ENCODE assay signal across 20 cellular contexts in the genomic region with DNA sequence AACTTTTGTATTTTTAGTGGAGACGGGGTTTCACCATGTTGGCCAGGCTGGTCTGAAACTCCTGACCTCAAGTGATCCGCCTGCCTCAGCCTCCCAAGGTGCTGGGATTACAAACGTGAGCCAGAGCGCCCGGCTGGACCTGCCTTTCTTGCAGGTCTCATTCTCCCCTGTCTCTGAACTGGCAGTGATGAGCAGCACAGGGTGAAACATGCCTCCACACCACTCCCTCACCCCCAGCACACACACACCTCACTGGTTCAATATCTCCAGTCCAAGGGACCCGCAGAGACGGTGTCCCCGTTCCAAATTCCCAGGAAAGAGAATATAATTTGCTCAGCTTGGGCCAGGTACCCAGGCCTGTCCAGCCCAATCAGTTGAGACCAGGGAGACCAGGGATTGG. TPM values are rescaled to one million over a fixed set of nuclear protein-coding genes. Genes with fewer than 3 reads are reported as not detected.
DNase-seq lines count a peak whose midpoint lies in the region; ATAC-seq and TF ChIP-seq lines count a peak whose summit lies in the region.
"Had no signal": no experiment of that assay in that cellular context is flagged by ENCODE, and none has a peak within 500 bp of the region (broad histone marks: within the 10 kb centered on the region; RNA-seq: fewer than 3 reads in every experiment).

No MANE protein-coding gene starts in this region.

- no peaks in the 10 kb centered on the region for H3K4me1 ChIP-seq in osteoblast (ENCODE audit: insufficient read depth, low read length)
- H3K4me1 ChIP-seq: BE2C had no signal

- H2AFZ ChIP-seq in osteoblast (ENCODE audit: low read length) = no peak overlapping the region
- H2AFZ ChIP-seq: GM23248 had no signal

- H4K20me1 ChIP-seq in osteoblast (ENCODE audit: insufficient read depth, low read length) = no peaks in the 10 kb centered on the region
- H4K20me1 ChIP-seq: BLaER1 treated with 17β-estradiol and CSF1 and Interleukin-3, amounts not matched to agents 10 nM and 100 nM had no signal

- H3K27ac ChIP-seq in osteoblast (ENCODE audit: low read depth, low read length) = no peak overlapping the region
- H3K27ac ChIP-seq: 22Rv1; BLaER1 treated with 17β-estradiol and CSF1 and Interleukin-3, amounts not matched to agents 10 nM and 100 nM; GM23248 had no signal

- no peak for TF ChIP-seq CTCF in osteoblast (IDR thresholded peaks at IDR 0.05; ENCODE audit: extremely low read depth, low read depth, low read length)

- H3K27me3 ChIP-seq in osteoblast (ENCODE audit: insufficient read depth, low read length) = no peaks in the 10 kb centered on the region
- H3K27me3 ChIP-seq: BE2C; BLaER1 treated with 17β-estradiol and CSF1 and Interleukin-3, amounts not matched to agents 10 nM and 100 nM had no signal

- H3K36me3 ChIP-seq in osteoblast (ENCODE audit: insufficient read depth, low read length) = no peaks in the 10 kb centered on the region
- H3K36me3 ChIP-seq: BE2C; BLaER1 treated with 17β-estradiol and CSF1 and Interleukin-3, amounts not matched to agents 10 nM and 100 nM had no signal

- H3K79me2 ChIP-seq in osteoblast (ENCODE audit: insufficient read depth, low read length) = no peaks in the 10 kb centered on the region

- no peak overlapping the region for H3K4me2 ChIP-seq in osteoblast (ENCODE audit: insufficient read depth, low read length)
- H3K4me2 ChIP-seq: BLaER1 treated with 17β-estradiol and CSF1 and Interleukin-3, amounts not matched to agents 10 nM and 100 nM had no signal

- peaks cover 1% of the 10 kb centered on the region for H3K9me3 ChIP-seq in osteoblast (ENCODE audit: low read depth, low read length)
- H3K9me3 ChIP-seq: BE2C had no signal

- H3K4me3 ChIP-seq in osteoblast (ENCODE audit: insufficient read depth, low read length) = no peak overlapping the region
- H3K4me3 ChIP-seq: BLaER1 treated with 17β-estradiol and CSF1 and Interleukin-3, amounts not matched to agents 10 nM and 100 nM; GM12878; GM23248 had no signal

- ATAC-seq in HG03045 (IDR thresholded peaks at IDR 0.05; ENCODE audit: unreplicated experiment) = no peak
- ATAC-seq: GM12878 had no signal

- DNase-seq in activated effector memory CD4-positive, alpha-beta T cell treated with anti-CD3 and anti-CD28 coated beads, Interleukin-2, amount 50 U/mL, for 16 hours = peak; percentile 36
- DNase-seq in activated effector memory CD4-positive, alpha-beta T cell treated with Interleukin-2 at 50 U/mL for 16 hours = no peak
- DNase-seq in islet precursor cell (peak; percentile 22), osteoblast (ENCODE audit: insufficient read length, low spot score, missing footprints) (peak; percentile 27), AG08396 (ENCODE audit: low spot score) (no peak)
- DNase-seq: AML-193; BE2C; CD4-positive, alpha-beta T cell; CD8-positive, alpha-beta memory T cell; DMS 273 treated with DMSO at 0.1 percent for 48 hours; DMS79; EL; GDM1; GM23248; H7; HCEC 1CT had no signal

RNA-seq across cellular contexts. Expression of gene SLC5A11, which starts 23.3 kb away (rescaled TPM):
- total RNA-seq in osteoblast = 0.29 TPM in 1 of 2 replicates, not detected in the other
- total RNA-seq: GM12878, GM23248, H7 had no signal

Comparison
In these comparisons a context has a peak if more than half of its experiments do, and no peak if none do; other contexts are left out.
1. DNase-seq: peak in activated effector memory CD4-positive, alpha-beta T cell treated with anti-CD3 and anti-CD28 coated beads, Interleukin-2, amount 50 U/mL, for 16 hours (single experiment), islet precursor cell (single experiment) and osteoblast (single experiment); none in activated effector memory CD4-positive, alpha-beta T cell treated with Interleukin-2 at 50 U/mL for 16 hours (single experiment) and AG08396 (single experiment).